ENCODE assay signal across 10 cellular contexts in genomic region chr11:128965485-128965884, GRCh38. TPM values are rescaled to one million over a fixed set of nuclear protein-coding genes. Genes with fewer than 3 reads are reported as not detected.
DNase-seq lines count a peak whose midpoint lies in the region; ATAC-seq and TF ChIP-seq lines count a peak whose summit lies in the region.
"Had no signal": no experiment of that assay in that cellular context is flagged by ENCODE, and none has a peak within 500 bp of the region (broad histone marks: within the 10 kb centered on the region; RNA-seq: fewer than 3 reads in every experiment).

No MANE protein-coding gene starts in this region.

- CTCF ChIA-PET in OCI-LY7 (lab: Charles Lee; ENCODE audit: unreplicated experiment): interaction anchor here (0.6 kb wide), 1 partner anchor 132 kb away, joined by 3 read pairs; no protein-coding TSS in a partner anchor

- intact Hi-C loops in OCI-LY7 (cut with micrococcal nuclease; ENCODE audit: unreplicated experiment): no loop called here

- no peak overlapping the region for H2AFZ ChIP-seq in OCI-LY7 (ENCODE audit: low read length)

- no peaks in the 10 kb centered on the region for H4K20me1 ChIP-seq in OCI-LY7 (ENCODE audit: insufficient read depth, low read length)

- H3K9me3 Mint-ChIP-seq in memory B cell: no peaks in the 10 kb centered on the region
- H3K9me3 Mint-ChIP-seq: neural crest cell had no signal

- H3K79me2 ChIP-seq in OCI-LY7 (ENCODE audit: insufficient read depth, low read depth, low read length): no peaks in the 10 kb centered on the region

- DNase-seq in memory B cell (ENCODE audit: low spot score in 2 of 2) (no peak), cerebellar cortex (ENCODE audit: low spot score) (no peak), OCI-LY7 (ENCODE audit: low spot score) (no peak), RPMI8226 (no peak)
- DNase-seq: NK-92 treated with Interleukin-12 subunit alpha and Interleukin-12 subunit beta, amount 100 ng/mL, for 24 hours had no signal

- H3K27ac Mint-ChIP-seq in memory B cell: no peak overlapping the region

- no peak overlapping the region for H3K4me2 ChIP-seq in OCI-LY7 (ENCODE audit: low read length)

- no peak overlapping the region for H3K4me3 ChIP-seq in OCI-LY7 (ENCODE audit: low read depth, low read length, poor library complexity, severe bottlenecking)

- peaks cover 6% of the 10 kb centered on the region for H3K4me1 Mint-ChIP-seq in memory B cell

- no peak for TF ChIP-seq CTCF in OCI-LY7 (conservative IDR thresholded peaks at IDR 0.05; ENCODE audit: low read length)

- no peaks in the 10 kb centered on the region for H3K36me3 ChIP-seq in OCI-LY7 (ENCODE audit: insufficient read depth, low read length)

- no peaks in the 10 kb centered on the region for H3K9me2 ChIP-seq in OCI-LY7 (ENCODE audit: insufficient read depth, low read length)

- no peak overlapping the region for H3K27ac ChIP-seq in OCI-LY7 (ENCODE audit: low read depth, low read length, poor library complexity, severe bottlenecking)

- H3K9me3 ChIP-seq in OCI-LY7 (ENCODE audit: low read length): no peaks in the 10 kb centered on the region

- H3K4me1 ChIP-seq in OCI-LY7 (ENCODE audit: insufficient read depth, low read length, poor library complexity, severe bottlenecking): no peaks in the 10 kb centered on the region

- no TSS peak for BruUV-seq in OCI-LY7 (replicated peaks; lab: Mats Ljungman, UMichigan)

- POLR2A ChIA-PET in OCI-LY7 (lab: Charles Lee): no interaction called here

- peak; percentile 99 for ATAC-seq in GM18873 (IDR thresholded peaks at IDR 0.05; ENCODE audit: low FRiP score, unreplicated experiment)
- peak; percentile 98 for ATAC-seq in GM21723 (IDR thresholded peaks at IDR 0.05; ENCODE audit: unreplicated experiment)
- peak; percentile 99 for ATAC-seq in HG03558 (IDR thresholded peaks at IDR 0.05; ENCODE audit: extremely low read depth, unreplicated experiment)
- peak; percentile 95 for ATAC-seq in memory B cell (ENCODE audit: low read depth)
- ATAC-seq: esophagus mucosa had no signal

- peaks cover 4% of the 10 kb centered on the region for H3K36me3 Mint-ChIP-seq in memory B cell

- peaks cover 9% of the 10 kb centered on the region for H3K27me3 Mint-ChIP-seq in memory B cell

- peak overlapping the region; percentile 32 for H3K4me3 Mint-ChIP-seq in memory B cell
- H3K4me3 Mint-ChIP-seq: neural crest cell had no signal

RNA-seq across cellular contexts. Expression of gene TP53AIP1, which starts 22.8 kb away (rescaled TPM):
- total RNA-seq in OCI-LY7 (2014; rRNA removed; shearing (Covaris generic)): not detected in 2 replicates
- total RNA-seq in OCI-LY7 (2022): not detected in 2 replicates
- total RNA-seq: neural crest cell had no signal
